ENCODE assay signal across 8 cellular contexts in genomic region chr20:35447082-35447789, GRCh38. TPM values are rescaled to one million over a fixed set of nuclear protein-coding genes. Genes with fewer than 3 reads are reported as not detected.
DNase-seq lines count a peak whose midpoint lies in the region; ATAC-seq and TF ChIP-seq lines count a peak whose summit lies in the region.

No MANE protein-coding gene starts in this region.

- H3K27me3 Mint-ChIP-seq in activated T-cell treated with anti-CD3 and anti-CD28 coated beads, Interleukin-2, amount 50 U/mL, for 24 hours = peaks cover 5% of the 10 kb centered on the region
- peaks cover 0 to 4% of the 10 kb centered on the region in 2 donors for H3K27me3 Mint-ChIP-seq in natural killer cell (ENCODE audit: low read depth in 2 of 2)
- peaks cover 0 to 5% of the 10 kb centered on the region in 2 donors for H3K27me3 Mint-ChIP-seq in stimulated activated naive B cell treated with anti-CD40 and anti-IgM and Interleukin-4, amounts not matched to agents 10 μg/mL and 1 μg/mL and 100 μg/mL, for 72 hours

- no TSS peak for BruUV-seq in PC-9 (replicated peaks; lab: Mats Ljungman, UMichigan)

- no peaks in the 10 kb centered on the region for H3K36me3 Mint-ChIP-seq in activated T-cell treated with anti-CD3 and anti-CD28 coated beads, Interleukin-2, amount 50 U/mL, for 24 hours (ENCODE audit: low read depth)
- no peaks in the 10 kb centered on the region for H3K36me3 Mint-ChIP-seq in natural killer cell
- no peaks in the 10 kb centered on the region for H3K36me3 Mint-ChIP-seq in stimulated activated naive B cell treated with anti-CD40 and anti-IgM and Interleukin-4, amounts not matched to agents 10 μg/mL and 1 μg/mL and 100 μg/mL, for 72 hours

- POLR2A ChIA-PET in PC-9 (lab: Charles Lee; ENCODE audit: unreplicated experiment) = interaction anchor here (0.8 kb wide), 1 partner anchor 8 kb away, joined by 27 read pairs; the partner anchor contains the start of gene CEP250

- no peaks in the 10 kb centered on the region for H3K36me3 ChIP-seq in PC-9 (ENCODE audit: low read depth)

- H3K27me3 ChIP-seq in PC-9 (ENCODE audit: insufficient read depth, low read depth) = no peaks in the 10 kb centered on the region

- TF ChIP-seq CTCF in PC-9 (conservative IDR thresholded peaks at IDR 0.05) (peak; percentile 96), natural killer cell (IDR thresholded peaks at IDR 0.05) (peak; percentile 88)

- peak overlapping the region; percentile 83 for H3K4me3 Mint-ChIP-seq in activated T-cell treated with anti-CD3 and anti-CD28 coated beads, Interleukin-2, amount 50 U/mL, for 24 hours
- peak overlapping the region; percentile 90 for H3K4me3 Mint-ChIP-seq in natural killer cell
- peak overlapping the region; percentile 88 to 95 for H3K4me3 Mint-ChIP-seq in stimulated activated naive B cell treated with anti-CD40 and anti-IgM and Interleukin-4, amounts not matched to agents 10 μg/mL and 1 μg/mL and 100 μg/mL, for 72 hours

- H3F3A ChIP-seq in PC-9 (ENCODE audit: insufficient read depth, low read depth) = no peaks in the 10 kb centered on the region; the same call in 1 of the 2 replicates

- peak overlapping the region; percentile 76 for H3K27ac Mint-ChIP-seq in activated T-cell treated with anti-CD3 and anti-CD28 coated beads, Interleukin-2, amount 50 U/mL, for 24 hours
- H3K27ac Mint-ChIP-seq in natural killer cell = peak overlapping the region in 1 of 2 donors; percentile 77
- H3K27ac Mint-ChIP-seq in stimulated activated naive B cell treated with anti-CD40 and anti-IgM and Interleukin-4, amounts not matched to agents 10 μg/mL and 1 μg/mL and 100 μg/mL, for 72 hours = peak overlapping the region; percentile 56

- H3K4me1 ChIP-seq in PC-9 (replicated peaks; ENCODE audit: insufficient read depth) = no peaks in the 10 kb centered on the region

- no peaks in the 10 kb centered on the region for H4K20me1 ChIP-seq in PC-9 (ENCODE audit: insufficient read depth)

- H3K27ac ChIP-seq in PC-9 = no peak overlapping the region

- ATAC-seq in natural killer cell (peak; percentile 96 to 100 (median 99)), GM18519 (IDR thresholded peaks at IDR 0.05; ENCODE audit: low FRiP score, unreplicated experiment) (no peak)
- peak; percentile 97 for ATAC-seq in stimulated activated naive B cell treated with anti-CD40 and anti-IgM and Interleukin-4, amounts not matched to agents 10 μg/mL and 1 μg/mL and 100 μg/mL, for 72 hours (replicated peaks)

- H3K9me2 ChIP-seq in PC-9 (ENCODE audit: insufficient read depth) = no peaks in the 10 kb centered on the region

- no peaks in the 10 kb centered on the region for H3K9me3 ChIP-seq in PC-9 (ENCODE audit: insufficient read depth, low read depth)

- CTCF ChIA-PET in PC-9 (lab: Charles Lee) = interaction anchor here (0.5 to 1.1 kb wide), 15 partner anchors 8 to 1683 kb away, joined by 3 to 14 read pairs (median 7); partner anchors contain the start of gene MMP24OS

- no peaks in the 10 kb centered on the region for H3K79me2 ChIP-seq in PC-9 (ENCODE audit: low read depth)

- peaks cover 6% of the 10 kb centered on the region for H3K4me1 Mint-ChIP-seq in activated T-cell treated with anti-CD3 and anti-CD28 coated beads, Interleukin-2, amount 50 U/mL, for 24 hours (ENCODE audit: low read depth)
- peaks cover 5% of the 10 kb centered on the region in 2 donors for H3K4me1 Mint-ChIP-seq in natural killer cell
- peaks cover 0 to 2% of the 10 kb centered on the region in 2 donors for H3K4me1 Mint-ChIP-seq in stimulated activated naive B cell treated with anti-CD40 and anti-IgM and Interleukin-4, amounts not matched to agents 10 μg/mL and 1 μg/mL and 100 μg/mL, for 72 hours

- H3K9me3 Mint-ChIP-seq in activated T-cell treated with anti-CD3 and anti-CD28 coated beads, Interleukin-2, amount 50 U/mL, for 24 hours = no peaks in the 10 kb centered on the region
- H3K9me3 Mint-ChIP-seq in natural killer cell = no peaks in the 10 kb centered on the region
- H3K9me3 Mint-ChIP-seq in stimulated activated naive B cell treated with anti-CD40 and anti-IgM and Interleukin-4, amounts not matched to agents 10 μg/mL and 1 μg/mL and 100 μg/mL, for 72 hours = no peaks in the 10 kb centered on the region

- peak; percentile 57 for DNase-seq in GM04504 (ENCODE audit: low read depth)
- peak; percentile 71 for DNase-seq in Jurkat, Clone E6-1 (ENCODE audit: low read depth, low spot score)
- peak; percentile 59 to 91 for DNase-seq in PC-9
- DNase-seq in activated T-cell treated with anti-CD3 and anti-CD28 coated beads, Interleukin-2, amount 50 U/mL, for 24 hours = peak; percentile 96
- DNase-seq in fibroblast of gingiva (ENCODE audit: low read depth) = peak; percentile 63
- DNase-seq in natural killer cell = peak; percentile 90
- peak; percentile 77 for DNase-seq in stimulated activated naive B cell treated with anti-CD40 and anti-IgM and Interleukin-4, amounts not matched to agents 10 μg/mL and 1 μg/mL and 100 μg/mL, for 72 hours

- H2AFZ ChIP-seq in PC-9 = no peak overlapping the region

- H3K4me3 ChIP-seq in Jurkat, Clone E6-1 (ENCODE audit: low read length) = peak overlapping the region; percentile 44
- no peak overlapping the region for H3K4me3 ChIP-seq in PC-9

- peak overlapping the region; percentile 59 for H3K4me2 ChIP-seq in PC-9

- intact Hi-C loops in PC-9 (cut with micrococcal nuclease; ENCODE audit: unreplicated experiment) = loop anchor here (2.0 kb wide), 2 partner anchors 142 to 302 kb away; no protein-coding TSS in a partner anchor
- intact Hi-C loops in natural killer cell (cut with micrococcal nuclease) = loop anchor here (1.0 to 10.0 kb wide), 3 partner anchors 143 to 612 kb away; partner anchors contain the start of gene EDEM2

RNA-seq across cellular contexts. Expression of gene CEP250, which starts 8.2 kb away (rescaled TPM):
- 84.4 TPM for polyA plus RNA-seq in Jurkat, Clone E6-1 (2012; ENCODE audit: insufficient read depth, insufficient read length)
- total RNA-seq in PC-9 (2021) (63.6 and 79.5 TPM in 2 replicates), natural killer cell (10 to 100 TPM; 61.5 to 91.8 (median 80.8) TPM)

RNA-seq across cellular contexts. Expression of gene GDF5, which starts 9.2 kb away (rescaled TPM):
- polyA plus RNA-seq in Jurkat, Clone E6-1 (2012; ENCODE audit: insufficient read depth, insufficient read length) = not detected
- total RNA-seq in PC-9 (2021) (0.33 TPM in 1 of 2 replicates, not detected in the other), natural killer cell (not detected)

RNA-seq across cellular contexts. Expression of gene UQCC1, which starts 35.5 kb away (rescaled TPM):
- 85.3 TPM for polyA plus RNA-seq in Jurkat, Clone E6-1 (2012; ENCODE audit: insufficient read depth, insufficient read length)
- total RNA-seq in PC-9 (2021) (51.1 and 60.1 TPM in 2 replicates), natural killer cell (10 to 100 TPM; 22.2 to 39.7 (median 27.7) TPM)
